Comparison of ENCODE assay signal across 27 cellular contexts in genomic region chr7:41183741-41184140, GRCh38.
A peak's percentile ranks its signal among the peaks of the same experiment; 100 is the strongest.
DNase-seq lines count a peak whose midpoint lies in the region; FAIRE-seq and TF ChIP-seq lines count a peak whose summit lies in the region.
"Had no signal": no experiment of that assay in that cellular context is flagged by ENCODE, and none has a peak within 500 bp of the region (broad histone marks: within the 10 kb centered on the region; RNA-seq: fewer than 3 reads in every experiment).

No MANE protein-coding gene starts in this region.

- H3K36me3 ChIP-seq in Caco-2 (ENCODE audit: control insufficient read depth, insufficient read depth, low read length) (no peaks in the 10 kb centered on the region), SJCRH30 (no peaks in the 10 kb centered on the region), bronchial epithelial cell (ENCODE audit: control insufficient read depth, insufficient read depth, low read length) (no peaks in the 10 kb centered on the region), keratinocyte (ENCODE audit: control insufficient read depth in 2 of 2, extremely low read depth in 1 of 2, insufficient read depth in 2 of 2, low read length in 2 of 2) (no peaks in the 10 kb centered on the region)

- H3K27me3 Mint-ChIP-seq in Caco-2 (ENCODE audit: insufficient read depth, unreplicated experiment) = no peaks in the 10 kb centered on the region
- peaks cover 3% of the 10 kb centered on the region for H3K27me3 Mint-ChIP-seq in activated naive CD8-positive, alpha-beta T cell treated with anti-CD3 and anti-CD28 coated beads for 36 hours
- H3K27me3 Mint-ChIP-seq: B cell had no signal

- H3K27ac ChIP-seq in SJCRH30 (peak overlapping the region; percentile 60), keratinocyte (ENCODE audit: control insufficient read depth, insufficient read depth, low read length) (peak overlapping the region; percentile 37)
- H3K27ac ChIP-seq: A549, C4-2B, GM23248, HL-60, SK-N-MC had no signal

- FAIRE-seq in bronchial epithelial cell (lab: Jason Lieb, UNC) = no peak
- no peak for FAIRE-seq in keratinocyte (lab: Jason Lieb, UNC)
- FAIRE-seq: A549 had no signal

- no peak overlapping the region for H3K4me3 Mint-ChIP-seq in Caco-2 (ENCODE audit: unreplicated experiment)
- H3K4me3 Mint-ChIP-seq in activated naive CD8-positive, alpha-beta T cell treated with anti-CD3 and anti-CD28 coated beads for 36 hours = no peak overlapping the region
- H3K4me3 Mint-ChIP-seq: B cell; CD8-positive, alpha-beta T cell; H9; T-helper 1 cell treated with Interleukin-12 subunit alpha and Interleukin-12 subunit beta and Interleukin-4 antibody, amounts not matched to agents 30 μg/mL and 1 μg/mL, for 36 hours had no signal

- peaks cover 25% of the 10 kb centered on the region for H3K4me1 Mint-ChIP-seq in Caco-2 (ENCODE audit: low read depth, unreplicated experiment)
- no peaks in the 10 kb centered on the region for H3K4me1 Mint-ChIP-seq in activated naive CD8-positive, alpha-beta T cell treated with anti-CD3 and anti-CD28 coated beads for 36 hours
- H3K4me1 Mint-ChIP-seq: B cell had no signal

- H3K4me3 ChIP-seq in Caco-2 (ENCODE audit: low read depth, low read length) = no peak overlapping the region
- H3K4me3 ChIP-seq in SJCRH30 = peak overlapping the region; percentile 8; the same call in 1 of the 2 replicates
- no peak overlapping the region for H3K4me3 ChIP-seq in bronchial epithelial cell (ENCODE audit: low read depth, low read length)
- H3K4me3 ChIP-seq in keratinocyte (ENCODE audit: control insufficient read depth in 2 of 3, extremely low read depth in 1 of 3, insufficient read depth in 2 of 3, low read depth in 1 of 3, low read length in 3 of 3) = no peak overlapping the region
- H3K4me3 ChIP-seq: A549, GM23248, SK-N-MC had no signal

- TF ChIP-seq CTCF in Caco-2 (IDR thresholded peaks at IDR 0.05; ENCODE audit: insufficient read depth in 1 of 2, low read depth in 1 of 2, low read length in 1 of 2, severe bottlenecking in 1 of 2, unreplicated experiment in 1 of 2) = no peak
- TF ChIP-seq CTCF in bronchial epithelial cell (IDR thresholded peaks at IDR 0.05; ENCODE audit: insufficient read depth, low read length, severe bottlenecking) = no peak
- TF ChIP-seq CTCF in keratinocyte (optimal IDR thresholded peaks at IDR 0.05 in 1 of 3, IDR thresholded peaks at IDR 0.05 in 1 of 3, conservative IDR thresholded peaks at IDR 0.05 in 1 of 3; ENCODE audit: extremely low read depth in 1 of 3, insufficient read depth in 2 of 3, low read length in 3 of 3) = no peak
- no peak for TF ChIP-seq CTCF in GM10248 (IDR thresholded peaks at IDR 0.05; ENCODE audit: control extremely low read depth, extremely low read depth, low read depth, missing control alignments)

- DNase-seq in Caco-2 = no peak
- peak; percentile 36 to 61 for DNase-seq in SJCRH30
- peak; percentile 16 for DNase-seq in bronchial epithelial cell (ENCODE audit: low read depth)
- no peak for DNase-seq in keratinocyte (ENCODE audit: low read depth, low spot score)
- no peak for DNase-seq in GM10248 (ENCODE audit: extremely low spot score)
- DNase-seq in T-helper 2 cell = no peak
- DNase-seq in activated naive CD8-positive, alpha-beta T cell treated with anti-CD3 and anti-CD28 coated beads for 36 hours = no peak
- no peak for DNase-seq in RPMI8226
- DNase-seq: CD8-positive, alpha-beta T cell; DMS153; GM23248; H9; NCI-H1092; NCI-H1436 treated with DMSO at 0.1 percent for 48 hours; NCI-H187 treated with DMSO at 0.1 percent for 48 hours; NCI-H2107; NCI-H446; NCI-H524 treated with DMSO at 0.1 percent for 48 hours; NCI-H774; Right ventricle myocardium superior; SW 1271 had no signal

- dilution Hi-C loops in keratinocyte (cut with MboI; ENCODE audit: extremely low pct_ligation_motif_present, low sequenced_read_pairs) = no loop called here

- H3K27me3 ChIP-seq in Caco-2 (replicated peaks; ENCODE audit: control insufficient read depth, insufficient read depth, low read length) = no peaks in the 10 kb centered on the region
- no peaks in the 10 kb centered on the region for H3K27me3 ChIP-seq in SJCRH30
- H3K27me3 ChIP-seq in bronchial epithelial cell (ENCODE audit: control insufficient read depth, insufficient read depth, low read length) = no peaks in the 10 kb centered on the region
- H3K27me3 ChIP-seq in keratinocyte (ENCODE audit: control insufficient read depth, extremely low read depth, insufficient read depth, low read length) = no peaks in the 10 kb centered on the region

- no peaks in the 10 kb centered on the region for H4K20me1 ChIP-seq in keratinocyte (ENCODE audit: control insufficient read depth, extremely low read depth, insufficient read depth, low read length)

- intact Hi-C loops in Caco-2 (cut with micrococcal nuclease; ENCODE audit: unreplicated experiment) = no loop called here

- peaks cover 9% of the 10 kb centered on the region for H3K36me3 Mint-ChIP-seq in Caco-2 (ENCODE audit: insufficient read depth, unreplicated experiment)
- no peaks in the 10 kb centered on the region for H3K36me3 Mint-ChIP-seq in activated naive CD8-positive, alpha-beta T cell treated with anti-CD3 and anti-CD28 coated beads for 36 hours
- H3K36me3 Mint-ChIP-seq: CD8-positive, alpha-beta T cell had no signal

- no peak overlapping the region for H3K4me2 ChIP-seq in keratinocyte (ENCODE audit: control insufficient read depth, extremely low read depth, insufficient read depth, low read depth, low read length)
- H3K4me2 ChIP-seq: A549 had no signal

- no peak overlapping the region for H3K9ac ChIP-seq in keratinocyte (ENCODE audit: control insufficient read depth, extremely low read depth, insufficient read depth, low read length)
- H3K9ac ChIP-seq: GM23248 had no signal

- H2AFZ ChIP-seq in keratinocyte (ENCODE audit: control insufficient read depth, low read length) = peak overlapping the region; percentile 20
- H2AFZ ChIP-seq: GM23248 had no signal

- H3K9me3 Mint-ChIP-seq in Caco-2 (ENCODE audit: unreplicated experiment) = peaks cover 30% of the 10 kb centered on the region
- peaks cover 1% of the 10 kb centered on the region for H3K9me3 Mint-ChIP-seq in activated naive CD8-positive, alpha-beta T cell treated with anti-CD3 and anti-CD28 coated beads for 36 hours
- H3K9me3 Mint-ChIP-seq: H9 had no signal

- H3K4me1 ChIP-seq in Caco-2 (peaks cover 25% of the 10 kb centered on the region), SJCRH30 (peaks cover 9% of the 10 kb centered on the region), keratinocyte (ENCODE audit: control insufficient read depth, extremely low read depth, insufficient read depth, low read length) (peaks cover 26% of the 10 kb centered on the region)

- CTCF ChIA-PET in Caco-2 (lab: Charles Lee) (no interaction called here), GM10248 (lab: Yijun Ruan, JAX) (no interaction called here)

- POLR2A ChIA-PET in Caco-2 (lab: Charles Lee) = no interaction called here
- POLR2A ChIA-PET in GM10248 (lab: Yijun Ruan, JAX) = no interaction called here

- H3K9me3 ChIP-seq in Caco-2 (no peaks in the 10 kb centered on the region), SJCRH30 (replicated peaks) (no peaks in the 10 kb centered on the region), keratinocyte (ENCODE audit: control insufficient read depth, low read depth, low read length) (no peaks in the 10 kb centered on the region)
- H3K9me3 ChIP-seq: A549 had no signal

- H3K27ac Mint-ChIP-seq in Caco-2 (ENCODE audit: unreplicated experiment) = peak overlapping the region; percentile 60
- H3K27ac Mint-ChIP-seq in activated naive CD8-positive, alpha-beta T cell treated with anti-CD3 and anti-CD28 coated beads for 36 hours = no peak overlapping the region
- H3K27ac Mint-ChIP-seq: B cell; CD8-positive, alpha-beta T cell; H9; T-helper 1 cell treated with Interleukin-12 subunit alpha and Interleukin-12 subunit beta and Interleukin-4 antibody, amounts not matched to agents 30 μg/mL and 1 μg/mL, for 36 hours had no signal

- H3K79me2 ChIP-seq in keratinocyte (ENCODE audit: control insufficient read depth, insufficient read depth, low read length) = no peaks in the 10 kb centered on the region

- BruUV-seq in Caco-2 (replicated peaks; lab: Mats Ljungman, UMichigan) = no TSS peak

- no peaks in the 10 kb centered on the region for H3K9me1 ChIP-seq in keratinocyte (ENCODE audit: control insufficient read depth, extremely low read depth, insufficient read depth, low read length)

Comparison
In these comparisons a context has a peak if more than half of its experiments do, and no peak if none do; other contexts are left out.
1. DNase-seq: peak in SJCRH30 (2 of 2) and bronchial epithelial cell (single experiment); none in Caco-2 (0 of 2), keratinocyte (single experiment), GM10248 (single experiment), T-helper 2 cell (0 of 5), activated naive CD8-positive, alpha-beta T cell treated with anti-CD3 and anti-CD28 coated beads for 36 hours (single experiment) and RPMI8226 (single experiment).